Comparison of ENCODE assay signal across 8 cellular contexts in genomic region chr7:149284850-149285580, GRCh38. TPM values are rescaled to one million over a fixed set of nuclear protein-coding genes. Genes with fewer than 3 reads are reported as not detected.
DNase-seq lines count a peak whose midpoint lies in the region; ATAC-seq and TF ChIP-seq lines count a peak whose summit lies in the region.

No MANE protein-coding gene starts in this region.

- H3K27ac Mint-ChIP-seq in activated naive CD8-positive, alpha-beta T cell = peak overlapping the region; percentile 64
- no peak overlapping the region for H3K27ac Mint-ChIP-seq in osteocyte (ENCODE audit: unreplicated experiment)

- intact Hi-C loops in head of caudate nucleus (cut with DNase I) = no loop called here
- intact Hi-C loops in thyroid gland (cut with DNase I) = no loop called here

- H3K4me1 ChIP-seq in thyroid gland = peaks cover 6 to 12% of the 10 kb centered on the region in 2 donors

- TF ChIP-seq POLR2A in thyroid gland (IDR thresholded peaks at IDR 0.05) = peak in 1 of 2 donors; percentile 36

- ATAC-seq in GM21737 (IDR thresholded peaks at IDR 0.05; ENCODE audit: unreplicated experiment) = peak; percentile 98

- H3K4me3 Mint-ChIP-seq in activated naive CD8-positive, alpha-beta T cell = peak overlapping the region; percentile 93
- peak overlapping the region; percentile 91 for H3K4me3 Mint-ChIP-seq in osteocyte (ENCODE audit: unreplicated experiment)

- peak; percentile 90 for DNase-seq in EH (ENCODE audit: low read depth)
- no peak for DNase-seq in SK-N-MC (ENCODE audit: low read depth, low spot score)
- DNase-seq in head of caudate nucleus = peak; percentile 92 to 98 (median 97)
- DNase-seq in osteocyte (ENCODE audit: extremely low spot score, unreplicated experiment) = peak; percentile 97
- DNase-seq in thyroid gland = peak; percentile 98

- H3K4me3 ChIP-seq in SK-N-MC (peak overlapping the region; percentile 74), thyroid gland (replicated peaks in 1 of 3) (peak overlapping the region; percentile 47 to 58 (median 48))

- H3K9me3 ChIP-seq in SK-N-MC (ENCODE audit: low read depth, low read length) (no peaks in the 10 kb centered on the region), thyroid gland (no peaks in the 10 kb centered on the region)

- H3K9me3 Mint-ChIP-seq in activated naive CD8-positive, alpha-beta T cell (ENCODE audit: low read depth) = no peaks in the 10 kb centered on the region
- H3K9me3 Mint-ChIP-seq in osteocyte (ENCODE audit: unreplicated experiment) = no peaks in the 10 kb centered on the region

- peaks cover 10% of the 10 kb centered on the region; the same call in 1 of the 2 replicates for H3K36me3 ChIP-seq in SK-N-MC (ENCODE audit: insufficient read depth, low read length)
- peaks cover 6 to 7% of the 10 kb centered on the region in 2 donors for H3K36me3 ChIP-seq in thyroid gland

- H3K27ac ChIP-seq in SK-N-MC (no peak overlapping the region), thyroid gland (peak overlapping the region in 1 of 3 donors; percentile 53)

- H3K27me3 ChIP-seq in thyroid gland = no peaks in the 10 kb centered on the region

- H3K27me3 Mint-ChIP-seq in activated naive CD8-positive, alpha-beta T cell = no peaks in the 10 kb centered on the region
- no peaks in the 10 kb centered on the region for H3K27me3 Mint-ChIP-seq in osteocyte (ENCODE audit: unreplicated experiment)

- no peak overlapping the region for H3K9ac ChIP-seq in SK-N-MC (ENCODE audit: insufficient read length)

- peaks cover 42% of the 10 kb centered on the region for H3K4me1 Mint-ChIP-seq in activated naive CD8-positive, alpha-beta T cell (ENCODE audit: low read depth)
- peaks cover 12% of the 10 kb centered on the region for H3K4me1 Mint-ChIP-seq in osteocyte (ENCODE audit: unreplicated experiment)

- 1 to 10% methylated on average over 9 to 51 of the region's 64 CpGs for WGBS in thyroid gland, 2 donors

- peaks cover 2% of the 10 kb centered on the region for H3K36me3 Mint-ChIP-seq in activated naive CD8-positive, alpha-beta T cell
- peaks cover 14% of the 10 kb centered on the region for H3K36me3 Mint-ChIP-seq in osteocyte (ENCODE audit: unreplicated experiment)

- TF ChIP-seq CTCF in LNCAP (IDR thresholded peaks at IDR 0.05) (peak; percentile 35; the same call in 1 of the 2 replicates), osteocyte (IDR thresholded peaks at IDR 0.05) (no peak), thyroid gland (IDR thresholded peaks at IDR 0.05) (no peak)

RNA-seq across cellular contexts. Expression of gene ZNF783, which starts 23.0 kb away (rescaled TPM):
- total RNA-seq in osteocyte (25.4 and 26.0 TPM in 2 replicates), thyroid gland (10 to 100 TPM; 11.3 to 18.0 (median 15.1) TPM)

RNA-seq across cellular contexts. Expression of gene ZNF212, which starts 45.6 kb away (rescaled TPM):
- total RNA-seq in osteocyte = 11.9 and 13.0 TPM in 2 replicates
- total RNA-seq in thyroid gland = 10 to 100 TPM in 2 of 4 donors, 1 to 10 TPM in 2; 6.7 to 12.5 (median 9.7) TPM
